In the genomic region with DNA sequence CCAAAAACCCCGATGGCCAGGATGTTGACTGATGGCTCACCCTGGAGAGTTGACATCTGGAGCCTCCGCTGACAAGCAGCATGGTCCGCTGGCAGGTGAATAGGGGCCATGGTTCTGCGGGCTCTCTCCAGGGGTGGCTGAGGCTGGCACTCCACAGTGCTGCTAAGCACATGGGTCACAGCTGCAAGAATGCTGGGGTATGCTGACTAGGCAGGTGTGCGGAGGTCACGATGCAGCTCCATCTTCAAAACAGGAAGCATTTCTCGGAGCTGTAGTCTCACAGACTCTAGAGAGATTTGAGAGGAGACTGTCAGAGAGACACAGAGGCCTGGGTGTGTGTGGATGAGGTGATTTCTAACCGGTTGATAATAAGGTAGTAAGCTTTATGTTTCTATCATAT, we compare ENCODE assay signal across 12 cellular contexts.
A peak's percentile ranks its signal among the peaks of the same experiment; 100 is the strongest.
DNase-seq lines count a peak whose midpoint lies in the region; ATAC-seq and TF ChIP-seq lines count a peak whose summit lies in the region.
"Had no signal": no experiment of that assay in that cellular context is flagged by ENCODE, and none has a peak within 500 bp of the region (broad histone marks: within the 10 kb centered on the region; RNA-seq: fewer than 3 reads in every experiment).

No MANE protein-coding gene starts in this region.

- H3K4me3 Mint-ChIP-seq in activated T-cell treated with anti-CD3 and anti-CD28 coated beads, Interleukin-2, amount 50 U/mL, for 24 hours: peak overlapping the region; percentile 33
- H3K4me3 Mint-ChIP-seq in HFFc6: no peak overlapping the region

- peaks cover 0 to 49% (median 11%) of the 10 kb centered on the region in 6 donors for H3K4me1 ChIP-seq in spleen
- H3K4me1 ChIP-seq in tibial artery: no peaks in the 10 kb centered on the region

- TF ChIP-seq CTCF in spleen (IDR thresholded peaks at IDR 0.05 in 8 of 11, conservative IDR thresholded peaks at IDR 0.05 in 3 of 11): no peak
- no peak for TF ChIP-seq CTCF in tibial artery (IDR thresholded peaks at IDR 0.05)
- TF ChIP-seq CTCF in HFFc6 (IDR thresholded peaks at IDR 0.05): no peak

- no peak for TF ChIP-seq POLR2A in spleen (IDR thresholded peaks at IDR 0.05)

- intact Hi-C loops in spleen (cut with DNase I; ENCODE audit: low total_unique reads) (no loop called here), tibial artery (cut with DNase I; ENCODE audit: low total_unique reads) (no loop called here), sciatic nerve (cut with DNase I) (no loop called here)

- H3K36me3 Mint-ChIP-seq in activated T-cell treated with anti-CD3 and anti-CD28 coated beads, Interleukin-2, amount 50 U/mL, for 24 hours (ENCODE audit: low read depth): peaks cover 3% of the 10 kb centered on the region
- peaks cover 5% of the 10 kb centered on the region; the same call in 1 of the 2 replicates for H3K36me3 Mint-ChIP-seq in HFFc6 (ENCODE audit: low read depth)

- H3K27me3 ChIP-seq in spleen (replicated peaks in 1 of 7): no peaks in the 10 kb centered on the region
- no peaks in the 10 kb centered on the region for H3K27me3 ChIP-seq in tibial artery

- no peaks in the 10 kb centered on the region for H3K36me3 ChIP-seq in KOPT-K1 (ENCODE audit: insufficient read depth, low read length)
- H3K36me3 ChIP-seq in spleen: no peaks in the 10 kb centered on the region
- no peaks in the 10 kb centered on the region for H3K36me3 ChIP-seq in tibial artery

- no peaks in the 10 kb centered on the region for H3K9me3 Mint-ChIP-seq in activated T-cell treated with anti-CD3 and anti-CD28 coated beads, Interleukin-2, amount 50 U/mL, for 24 hours
- no peaks in the 10 kb centered on the region for H3K9me3 Mint-ChIP-seq in HFFc6

- H3K4me1 Mint-ChIP-seq in activated T-cell treated with anti-CD3 and anti-CD28 coated beads, Interleukin-2, amount 50 U/mL, for 24 hours (ENCODE audit: low read depth): peaks cover 65% of the 10 kb centered on the region
- peaks cover 12% of the 10 kb centered on the region for H3K4me1 Mint-ChIP-seq in HFFc6 (ENCODE audit: low read depth)

- peak overlapping the region; percentile 86 for H3K27ac Mint-ChIP-seq in activated T-cell treated with anti-CD3 and anti-CD28 coated beads, Interleukin-2, amount 50 U/mL, for 24 hours
- H3K27ac Mint-ChIP-seq in HFFc6: no peak overlapping the region

- H3K27ac ChIP-seq in KOPT-K1 (ENCODE audit: low read depth, low read length, poor library complexity, severe bottlenecking) (peak overlapping the region; percentile 71), spleen (peak overlapping the region in 6 of 8 donors; percentile 3 to 53 (median 38)), tibial artery (no peak overlapping the region)
- H3K27ac ChIP-seq: SK-N-MC, skin epidermis had no signal

- H3K9me3 ChIP-seq in KOPT-K1 (ENCODE audit: insufficient read depth, low read length, poor library complexity, severe bottlenecking) (no peaks in the 10 kb centered on the region), spleen (no peaks in the 10 kb centered on the region), tibial artery (no peaks in the 10 kb centered on the region)

- 46 to 74% (median 62%) methylated on average over 6 to 8 of the region's 8 CpGs for WGBS in spleen, 5 donors

- H3K4me3 ChIP-seq in spleen: no peak overlapping the region
- H3K4me3 ChIP-seq in tibial artery: no peak overlapping the region
- H3K4me3 ChIP-seq: SK-N-MC, skin epidermis had no signal

- DNase-seq in NCI-H748 (lab: John Stamatoyannopoulos, UW; ENCODE audit: unreplicated experiment): peak; percentile 13
- no peak for DNase-seq in NCI-H748 treated with DMSO at 0.1 percent for 48 hours (lab: John Stamatoyannopoulos, UW)
- peak; percentile 37 for DNase-seq in activated T-cell treated with anti-CD3 and anti-CD28 coated beads, Interleukin-2, amount 50 U/mL, for 24 hours
- DNase-seq in spleen: peak; percentile 86
- DNase-seq in tibial artery: no peak
- DNase-seq in sciatic nerve (ENCODE audit: low spot score): no peak
- DNase-seq in HFFc6: no peak
- DNase-seq: GDM1; stimulated activated CD8-positive, alpha-beta memory T cell treated with anti-CD3 and anti-CD28 coated beads, Interleukin-4, amount 100 ng/mL, for 48 hours had no signal

- ATAC-seq in sciatic nerve: no peak

- H3K27me3 Mint-ChIP-seq in activated T-cell treated with anti-CD3 and anti-CD28 coated beads, Interleukin-2, amount 50 U/mL, for 24 hours: no peaks in the 10 kb centered on the region
- no peaks in the 10 kb centered on the region; the same call in 1 of the 2 replicates for H3K27me3 Mint-ChIP-seq in HFFc6 (ENCODE audit: insufficient read depth)

Comparison
In these comparisons a context has a peak if more than half of its experiments do, and no peak if none do; other contexts are left out.
1. DNase-seq: peak in NCI-H748 (single experiment), activated T-cell treated with anti-CD3 and anti-CD28 coated beads, Interleukin-2, amount 50 U/mL, for 24 hours (single experiment) and spleen (single experiment); none in NCI-H748 treated with DMSO at 0.1 percent for 48 hours (single experiment), tibial artery (0 of 2), sciatic nerve (single experiment) and HFFc6 (single experiment).
2. H3K27ac ChIP-seq: peak in KOPT-K1 (single experiment) and spleen (6 of 8); none in tibial artery (0 of 2).